Comparison of ENCODE assay signal across 12 cellular contexts in the genomic region with DNA sequence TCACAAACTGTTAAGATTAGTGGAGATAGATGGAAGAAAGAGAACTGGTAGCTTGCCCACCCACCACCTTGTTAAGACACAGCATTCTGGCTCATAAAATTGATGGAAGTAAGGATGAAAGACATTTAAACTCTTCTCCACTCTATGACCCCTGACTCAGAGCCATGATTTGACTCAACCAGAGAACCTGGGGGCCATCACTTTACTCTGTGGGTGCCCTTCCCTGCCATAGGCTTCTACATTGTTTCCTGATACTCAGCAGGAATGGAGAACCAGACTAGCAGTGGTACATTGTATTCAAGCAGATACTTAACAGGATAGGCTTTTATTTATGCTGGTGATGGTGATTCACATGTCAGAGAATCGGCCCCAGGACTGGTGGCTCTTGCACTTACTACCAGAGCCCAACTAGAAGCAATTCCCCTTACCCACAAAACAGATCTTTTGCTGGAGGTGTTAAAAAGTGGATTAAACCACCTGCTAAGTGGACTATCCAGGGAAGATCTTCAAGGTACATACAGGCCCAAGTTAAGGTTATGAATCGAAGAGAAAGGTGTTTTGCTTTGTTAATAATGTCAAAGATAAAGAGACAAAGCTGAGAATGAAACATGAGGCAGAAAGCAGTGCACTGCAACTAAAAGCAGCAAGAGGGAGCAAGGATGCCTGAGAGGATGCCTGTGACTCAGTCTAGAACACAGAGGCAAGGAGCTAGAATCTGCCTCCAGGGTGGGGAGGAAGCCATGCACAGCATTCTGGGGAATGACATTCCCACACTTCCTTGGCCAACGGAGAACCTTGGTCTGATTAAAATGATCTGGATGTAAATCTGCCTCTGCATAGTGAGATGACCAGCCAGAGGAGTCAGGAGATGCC. TPM values are rescaled to one million over a fixed set of nuclear protein-coding genes. Genes with fewer than 3 reads are reported as not detected.
DNase-seq lines count a peak whose midpoint lies in the region; ATAC-seq and TF ChIP-seq lines count a peak whose summit lies in the region.
"Had no signal": no experiment of that assay in that cellular context is flagged by ENCODE, and none has a peak within 500 bp of the region (broad histone marks: within the 10 kb centered on the region; RNA-seq: fewer than 3 reads in every experiment).

No MANE protein-coding gene starts in this region.

- peak; percentile 2 for DNase-seq in activated CD8-positive, alpha-beta T cell treated with anti-CD3 and anti-CD28 coated beads for 36 hours
- no peak for DNase-seq in activated CD8-positive, alpha-beta T cell treated with anti-CD3 and anti-CD28 coated beads, Interleukin-2, amount 10 ng/mL, durations not matched to agents 7 days and 5 days
- DNase-seq in RKO (ENCODE audit: low spot score), result peak; percentile 52
- DNase-seq in fibroblast of peridontal ligament (ENCODE audit: extremely low read depth), result peak; percentile 45
- no peak for DNase-seq in upper lobe of right lung
- no peak for DNase-seq in NCI-H2196 treated with DMSO at 0.1 percent for 48 hours (lab: John Stamatoyannopoulos, UW; ENCODE audit: unreplicated experiment)
- no peak for DNase-seq in stimulated activated CD4-positive, alpha-beta T cell treated with anti-CD3 and anti-CD28 coated beads, Interleukin-2, amount 100 ng/mL, for 24 hours
- no peak for DNase-seq in stimulated activated CD4-positive, alpha-beta T cell treated with anti-CD3 and anti-CD28 coated beads, Interleukin-2, amount 100 ng/mL, for 48 hours
- DNase-seq: C1 segment of cervical spinal cord had no signal

- no peaks in the 10 kb centered on the region for H3K36me3 ChIP-seq in upper lobe of right lung

- no peak for TF ChIP-seq CTCF in activated CD8-positive, alpha-beta T cell treated with anti-CD3 and anti-CD28 coated beads for 36 hours (IDR thresholded peaks at IDR 0.05)
- TF ChIP-seq CTCF in upper lobe of right lung (IDR thresholded peaks at IDR 0.05), result peak; percentile 18

- no peaks in the 10 kb centered on the region for H3K9me3 Mint-ChIP-seq in activated CD8-positive, alpha-beta T cell treated with anti-CD3 and anti-CD28 coated beads for 36 hours
- no peaks in the 10 kb centered on the region for H3K9me3 Mint-ChIP-seq in activated CD8-positive, alpha-beta T cell treated with anti-CD3 and anti-CD28 coated beads, Interleukin-2, amount 10 ng/mL, durations not matched to agents 7 days and 5 days (ENCODE audit: insufficient read depth)
- H3K9me3 Mint-ChIP-seq: stimulated activated naive CD8-positive, alpha-beta T cell treated with anti-CD3 and anti-CD28 coated beads, Interleukin-15, Interleukin-2, amounts not matched to agents 100 ng/mL and 50 ng/mL, for 24 hours had no signal

- no peaks in the 10 kb centered on the region for H3K4me1 ChIP-seq in upper lobe of right lung

- POLR2A ChIA-PET in activated CD8-positive, alpha-beta T cell treated with anti-CD3 and anti-CD28 coated beads for 36 hours (lab: Charles Lee), result no interaction called here
- POLR2A ChIA-PET in activated CD8-positive, alpha-beta T cell treated with anti-CD3 and anti-CD28 coated beads, Interleukin-2, amount 10 ng/mL, durations not matched to agents 7 days and 5 days (lab: Charles Lee), result interaction anchor here (0.6 kb wide), 1 partner anchor 32 kb away, joined by 3 read pairs; no protein-coding TSS in a partner anchor

- peaks cover 3% of the 10 kb centered on the region for H3K27me3 Mint-ChIP-seq in activated CD8-positive, alpha-beta T cell treated with anti-CD3 and anti-CD28 coated beads for 36 hours
- no peaks in the 10 kb centered on the region for H3K27me3 Mint-ChIP-seq in activated CD8-positive, alpha-beta T cell treated with anti-CD3 and anti-CD28 coated beads, Interleukin-2, amount 10 ng/mL, durations not matched to agents 7 days and 5 days (ENCODE audit: low read depth)

- H3K4me3 Mint-ChIP-seq in activated CD8-positive, alpha-beta T cell treated with anti-CD3 and anti-CD28 coated beads for 36 hours, result no peak overlapping the region
- H3K4me3 Mint-ChIP-seq in activated CD8-positive, alpha-beta T cell treated with anti-CD3 and anti-CD28 coated beads, Interleukin-2, amount 10 ng/mL, durations not matched to agents 7 days and 5 days, result no peak overlapping the region
- H3K4me3 Mint-ChIP-seq: central memory CD8-positive, alpha-beta T cell; stimulated activated naive CD8-positive, alpha-beta T cell treated with anti-CD3 and anti-CD28 coated beads, Interleukin-15, Interleukin-2, amounts not matched to agents 100 ng/mL and 50 ng/mL, for 24 hours had no signal

- H3K27ac Mint-ChIP-seq in activated CD8-positive, alpha-beta T cell treated with anti-CD3 and anti-CD28 coated beads for 36 hours, result no peak overlapping the region
- H3K27ac Mint-ChIP-seq in activated CD8-positive, alpha-beta T cell treated with anti-CD3 and anti-CD28 coated beads, Interleukin-2, amount 10 ng/mL, durations not matched to agents 7 days and 5 days, result no peak overlapping the region
- H3K27ac Mint-ChIP-seq: stimulated activated naive CD8-positive, alpha-beta T cell treated with anti-CD3 and anti-CD28 coated beads, Interleukin-15, Interleukin-2, amounts not matched to agents 100 ng/mL and 50 ng/mL, for 24 hours had no signal

- H3K9me3 ChIP-seq in upper lobe of right lung, result no peaks in the 10 kb centered on the region

- intact Hi-C loops in activated CD8-positive, alpha-beta T cell treated with anti-CD3 and anti-CD28 coated beads for 36 hours (cut with micrococcal nuclease), result no loop called here
- intact Hi-C loops in upper lobe of right lung (cut with DNase I), result no loop called here

- no peak overlapping the region for H3K4me3 ChIP-seq in upper lobe of right lung
- H3K4me3 ChIP-seq: K562 had no signal

- ATAC-seq in activated CD8-positive, alpha-beta T cell treated with anti-CD3 and anti-CD28 coated beads for 36 hours, result no peak
- no peak for ATAC-seq in activated CD8-positive, alpha-beta T cell treated with anti-CD3 and anti-CD28 coated beads, Interleukin-2, amount 10 ng/mL, durations not matched to agents 7 days and 5 days
- no peak for ATAC-seq in upper lobe of right lung
- ATAC-seq: K562 had no signal

- no peaks in the 10 kb centered on the region for H3K36me3 Mint-ChIP-seq in activated CD8-positive, alpha-beta T cell treated with anti-CD3 and anti-CD28 coated beads for 36 hours (ENCODE audit: low read depth)
- H3K36me3 Mint-ChIP-seq in activated CD8-positive, alpha-beta T cell treated with anti-CD3 and anti-CD28 coated beads, Interleukin-2, amount 10 ng/mL, durations not matched to agents 7 days and 5 days (ENCODE audit: low read depth), result no peaks in the 10 kb centered on the region

- no peak overlapping the region for H3K27ac ChIP-seq in upper lobe of right lung

- CTCF ChIA-PET in activated CD8-positive, alpha-beta T cell treated with anti-CD3 and anti-CD28 coated beads for 36 hours (lab: Charles Lee), result no interaction called here
- CTCF ChIA-PET in activated CD8-positive, alpha-beta T cell treated with anti-CD3 and anti-CD28 coated beads, Interleukin-2, amount 10 ng/mL, durations not matched to agents 7 days and 5 days (lab: Charles Lee), result no interaction called here

- no peaks in the 10 kb centered on the region for H3K27me3 ChIP-seq in upper lobe of right lung

- H3K4me1 Mint-ChIP-seq in activated CD8-positive, alpha-beta T cell treated with anti-CD3 and anti-CD28 coated beads for 36 hours (ENCODE audit: low read depth), result no peaks in the 10 kb centered on the region
- peaks cover 6% of the 10 kb centered on the region for H3K4me1 Mint-ChIP-seq in activated CD8-positive, alpha-beta T cell treated with anti-CD3 and anti-CD28 coated beads, Interleukin-2, amount 10 ng/mL, durations not matched to agents 7 days and 5 days (ENCODE audit: low read depth)
- H3K4me1 Mint-ChIP-seq: central memory CD8-positive, alpha-beta T cell had no signal

RNA-seq across cellular contexts. Expression of gene GLI3, which starts 36.0 kb away (rescaled TPM):
- total RNA-seq in activated CD8-positive, alpha-beta T cell treated with anti-CD3 and anti-CD28 coated beads for 36 hours, result not detected
- total RNA-seq in activated CD8-positive, alpha-beta T cell treated with anti-CD3 and anti-CD28 coated beads, Interleukin-2, amount 10 ng/mL, durations not matched to agents 7 days and 5 days, result not detected
- 17.5 TPM for total RNA-seq in upper lobe of right lung

Comparison
In these comparisons a context has a peak if more than half of its experiments do, and no peak if none do; other contexts are left out.
1. DNase-seq: peak in activated CD8-positive, alpha-beta T cell treated with anti-CD3 and anti-CD28 coated beads for 36 hours (single experiment), RKO (single experiment) and fibroblast of peridontal ligament (single experiment); none in activated CD8-positive, alpha-beta T cell treated with anti-CD3 and anti-CD28 coated beads, Interleukin-2, amount 10 ng/mL, durations not matched to agents 7 days and 5 days (single experiment), upper lobe of right lung (single experiment), NCI-H2196 treated with DMSO at 0.1 percent for 48 hours (single experiment), stimulated activated CD4-positive, alpha-beta T cell treated with anti-CD3 and anti-CD28 coated beads, Interleukin-2, amount 100 ng/mL, for 24 hours (0 of 2) and stimulated activated CD4-positive, alpha-beta T cell treated with anti-CD3 and anti-CD28 coated beads, Interleukin-2, amount 100 ng/mL, for 48 hours (0 of 2).
2. RNA of gene GLI3, which starts 36.0 kb away (total RNA-seq): 17.5 TPM in upper lobe of right lung (single experiment); not detected in activated CD8-positive, alpha-beta T cell treated with anti-CD3 and anti-CD28 coated beads for 36 hours and not detected in activated CD8-positive, alpha-beta T cell treated with anti-CD3 and anti-CD28 coated beads, Interleukin-2, amount 10 ng/mL, durations not matched to agents 7 days and 5 days; every median in the first group is over 10 times any median in the second.